14 cellular contexts compared by ENCODE assay signal in the genomic region with DNA sequence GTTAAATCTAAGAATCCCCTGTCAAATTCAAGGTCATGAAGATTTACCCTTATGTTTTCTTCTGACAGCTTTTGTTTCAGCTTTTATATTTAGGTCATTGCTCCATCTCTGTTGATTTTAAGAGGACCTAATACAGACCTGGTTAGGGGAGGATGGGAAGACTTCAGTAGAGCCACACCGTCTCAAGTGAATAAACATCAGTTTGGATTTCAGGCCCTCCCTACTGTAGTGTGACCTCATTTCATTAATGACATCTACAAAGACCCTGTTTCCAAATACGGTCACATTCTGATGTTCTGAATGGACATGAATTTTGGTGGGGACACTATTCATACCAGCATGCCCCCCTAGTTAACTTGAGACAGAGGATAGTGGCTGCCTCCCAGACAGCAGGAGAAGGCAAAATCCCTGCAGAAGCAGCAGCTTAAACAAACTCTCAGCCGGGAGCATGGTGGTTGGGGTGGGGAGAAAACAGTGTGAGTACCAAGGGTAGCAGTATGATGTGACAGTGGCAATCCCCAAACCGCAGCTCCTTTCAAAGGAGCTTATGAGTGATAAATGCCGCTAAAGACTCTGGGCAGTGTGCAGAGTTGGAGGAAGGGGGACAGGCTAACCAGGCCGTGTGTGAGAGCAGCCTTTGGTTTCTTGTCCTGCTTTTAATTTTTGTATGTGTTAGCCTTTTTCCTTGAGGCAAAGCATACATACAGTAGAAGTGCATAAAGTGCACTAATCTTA.
DNase-seq lines count a peak whose midpoint lies in the region; ATAC-seq and TF ChIP-seq lines count a peak whose summit lies in the region.
"Had no signal": no experiment of that assay in that cellular context is flagged by ENCODE, and none has a peak within 500 bp of the region (broad histone marks: within the 10 kb centered on the region; RNA-seq: fewer than 3 reads in every experiment).

No MANE protein-coding gene starts in this region.

- H3K27ac Mint-ChIP-seq in nephron progenitor cell, result peak overlapping the region; percentile 75
- H3K27ac Mint-ChIP-seq in activated naive CD4-positive, alpha-beta T cell treated with anti-CD3 and anti-CD28 coated beads for 36 hours, result no peak overlapping the region

- DNase-seq in NCI-H69 (lab: John Stamatoyannopoulos, UW), result peak; percentile 13
- DNase-seq in nephron progenitor cell, result no peak
- DNase-seq in NCI-H1105 treated with DMSO at 0.1 percent for 48 hours (lab: John Stamatoyannopoulos, UW), result no peak
- DNase-seq in NCI-H146 treated with DMSO at 0.1 percent for 48 hours (lab: John Stamatoyannopoulos, UW; ENCODE audit: unreplicated experiment), result no peak
- DNase-seq in activated naive CD4-positive, alpha-beta T cell treated with anti-CD3 and anti-CD28 coated beads for 36 hours, result no peak
- no peak for DNase-seq in activated effector memory CD4-positive, alpha-beta T cell treated with Interleukin-2 at 50 U/mL for 16 hours
- DNase-seq: AML-193; DMS79 treated with DMSO at 0.1 percent for 48 hours; NCI-H187; NK-92 treated with Interleukin-12 subunit alpha and Interleukin-12 subunit beta, amount 100 ng/mL, for 24 hours; SW 1271 had no signal

- intact Hi-C loops in activated naive CD4-positive, alpha-beta T cell treated with anti-CD3 and anti-CD28 coated beads for 36 hours (cut with micrococcal nuclease), result no loop called here

- H3K4me1 Mint-ChIP-seq in nephron progenitor cell, result peaks cover 51% of the 10 kb centered on the region
- no peaks in the 10 kb centered on the region for H3K4me1 Mint-ChIP-seq in activated naive CD4-positive, alpha-beta T cell treated with anti-CD3 and anti-CD28 coated beads for 36 hours (ENCODE audit: low read depth)

- peaks cover 3% of the 10 kb centered on the region for H3K9me3 Mint-ChIP-seq in nephron progenitor cell
- H3K9me3 Mint-ChIP-seq in activated naive CD4-positive, alpha-beta T cell treated with anti-CD3 and anti-CD28 coated beads for 36 hours, result no peaks in the 10 kb centered on the region

- H3K27me3 Mint-ChIP-seq in nephron progenitor cell (ENCODE audit: low read depth, poor library complexity), result peaks cover 4% of the 10 kb centered on the region
- peaks cover 6% of the 10 kb centered on the region for H3K27me3 Mint-ChIP-seq in activated naive CD4-positive, alpha-beta T cell treated with anti-CD3 and anti-CD28 coated beads for 36 hours (ENCODE audit: low read depth)

- H3K36me3 Mint-ChIP-seq in nephron progenitor cell (ENCODE audit: low read depth), result no peaks in the 10 kb centered on the region
- no peaks in the 10 kb centered on the region for H3K36me3 Mint-ChIP-seq in activated naive CD4-positive, alpha-beta T cell treated with anti-CD3 and anti-CD28 coated beads for 36 hours (ENCODE audit: low read depth)

- ATAC-seq in GM18867 (IDR thresholded peaks at IDR 0.05; ENCODE audit: unreplicated experiment) (peak; percentile 63), HG02678 (IDR thresholded peaks at IDR 0.05; ENCODE audit: unreplicated experiment) (peak; percentile 66)
- ATAC-seq: K562 had no signal

- H3K4me3 Mint-ChIP-seq in nephron progenitor cell, result peak overlapping the region; percentile 5
- no peak overlapping the region for H3K4me3 Mint-ChIP-seq in activated naive CD4-positive, alpha-beta T cell treated with anti-CD3 and anti-CD28 coated beads for 36 hours

- no peak for TF ChIP-seq CTCF in nephron progenitor cell (IDR thresholded peaks at IDR 0.05)

- CTCF ChIA-PET in activated naive CD4-positive, alpha-beta T cell treated with anti-CD3 and anti-CD28 coated beads for 36 hours (lab: Charles Lee), result no interaction called here
